In the genomic region with DNA sequence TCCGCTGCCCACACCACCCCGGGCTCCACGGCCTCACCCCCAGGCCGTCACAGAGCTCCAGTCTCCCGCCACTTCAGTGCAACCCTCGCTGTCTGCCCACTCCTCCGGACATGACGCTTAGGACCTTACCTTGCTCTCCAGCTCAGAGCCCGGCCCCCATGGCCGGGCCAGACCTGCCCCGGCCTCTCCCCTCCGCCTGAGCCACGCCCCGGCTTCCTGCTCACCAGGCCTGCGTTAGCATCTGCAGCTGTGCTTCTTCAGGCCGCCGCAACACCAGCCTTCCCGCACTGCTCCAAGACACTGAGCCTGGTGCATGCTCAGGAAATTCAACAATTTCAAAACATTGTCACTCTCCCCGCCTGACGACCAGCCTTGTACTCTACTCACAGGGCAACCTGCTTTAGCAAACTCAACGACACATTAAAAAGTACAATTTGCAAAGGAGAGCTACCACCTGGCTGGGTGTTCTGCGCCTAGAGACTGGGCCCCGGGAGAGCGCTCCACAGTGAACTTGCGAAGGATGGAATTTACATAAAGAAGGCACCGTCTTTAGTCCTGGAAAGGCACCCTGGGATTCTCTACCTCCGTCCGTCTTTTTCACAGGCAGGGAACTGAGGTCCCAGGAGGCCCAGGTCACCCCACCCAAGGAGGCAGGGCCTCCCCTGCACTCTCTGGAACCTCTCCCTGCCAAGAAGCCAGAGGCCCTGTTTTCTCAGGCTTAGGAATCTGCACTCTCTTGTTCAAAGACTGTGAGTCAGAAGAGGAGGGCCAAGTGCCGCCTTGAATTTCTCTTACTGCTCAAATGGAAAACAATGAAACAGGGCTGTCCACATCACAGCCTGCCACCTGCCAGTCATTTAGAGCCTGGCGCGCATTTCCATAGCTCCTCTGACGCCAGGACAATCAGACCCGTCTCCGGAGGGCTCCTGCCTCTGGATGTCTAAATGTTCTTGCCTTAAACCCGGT, we compare ENCODE assay signal across 16 cellular contexts. TPM values are rescaled to one million over a fixed set of nuclear protein-coding genes. Genes with fewer than 3 reads are reported as not detected.
DNase-seq lines count a peak whose midpoint lies in the region; ATAC-seq and TF ChIP-seq lines count a peak whose summit lies in the region.
"Had no signal": no experiment of that assay in that cellular context is flagged by ENCODE, and none has a peak within 500 bp of the region (broad histone marks: within the 10 kb centered on the region; RNA-seq: fewer than 3 reads in every experiment).

No MANE protein-coding gene starts in this region.

- DNase-seq in cardiac muscle cell (ENCODE audit: low read depth in 1 of 2, low spot score in 1 of 2) (peak; percentile 1 to 15), Right ventricle myocardium superior (no peak), left lung (no peak), aorta (no peak), omental fat pad (ENCODE audit: low spot score) (no peak), coronary artery (ENCODE audit: low spot score) (no peak)
- DNase-seq: activated CD4-positive, alpha-beta T cell treated with anti-CD3 and anti-CD28 coated beads for 4 hours; effector memory CD4-positive, alpha-beta T cell; GDM1; heart right ventricle; KBM-7; spleen; T-helper 17 cell had no signal

- no peak overlapping the region for H3K27ac ChIP-seq in cardiac muscle cell
- peak overlapping the region; percentile 8 to 56 for H3K27ac ChIP-seq in esophagus (ENCODE audit: low read depth in 2 of 2, low read length in 1 of 2)
- no peak overlapping the region for H3K27ac ChIP-seq in left lung
- no peak overlapping the region for H3K27ac ChIP-seq in aorta (ENCODE audit: low read depth in 1 of 2, low read length in 2 of 2)
- no peak overlapping the region for H3K27ac ChIP-seq in coronary artery
- H3K27ac ChIP-seq: adrenal gland, heart right ventricle, spleen had no signal

- 65 to 73% methylated on average over 35 of the region's 35 CpGs for WGBS in esophagus, 2 donors
- 80 to 82% methylated on average over 35 of the region's 35 CpGs for WGBS in aorta, 2 donors

- intact Hi-C loops in Right ventricle myocardium superior (cut with DNase I) (no loop called here), left lung (cut with DNase I) (no loop called here), aorta (cut with DNase I) (no loop called here)

- H3K27me3 ChIP-seq in cardiac muscle cell, result no peaks in the 10 kb centered on the region
- no peaks in the 10 kb centered on the region for H3K27me3 ChIP-seq in esophagus (ENCODE audit: control insufficient read depth in 1 of 2, insufficient read depth in 2 of 2, low read length in 2 of 2)
- H3K27me3 ChIP-seq in left lung, result no peaks in the 10 kb centered on the region
- H3K27me3 ChIP-seq in aorta (ENCODE audit: control insufficient read depth in 1 of 2, insufficient read depth in 2 of 2, low read length in 1 of 2), result no peaks in the 10 kb centered on the region
- H3K27me3 ChIP-seq: adrenal gland, heart right ventricle, spleen had no signal

- H3K9me3 ChIP-seq in cardiac muscle cell (ENCODE audit: low read depth), result no peaks in the 10 kb centered on the region
- no peaks in the 10 kb centered on the region for H3K9me3 ChIP-seq in esophagus (ENCODE audit: control insufficient read depth in 2 of 2, insufficient read depth in 1 of 2, low read depth in 1 of 2, low read length in 1 of 2)
- H3K9me3 ChIP-seq in left lung, result peaks cover 0 to 14% of the 10 kb centered on the region in 2 donors
- no peaks in the 10 kb centered on the region for H3K9me3 ChIP-seq in aorta (ENCODE audit: control insufficient read depth, low read length)
- H3K9me3 ChIP-seq: adrenal gland had no signal

- H3K36me3 ChIP-seq in cardiac muscle cell (peaks cover 2% of the 10 kb centered on the region), esophagus (ENCODE audit: control insufficient read depth in 2 of 2, insufficient read depth in 2 of 2, low read length in 1 of 2) (peaks cover 0 to 2% of the 10 kb centered on the region in 2 donors), left lung (peaks cover 0 to 83% of the 10 kb centered on the region in 2 donors), aorta (ENCODE audit: control insufficient read depth in 1 of 2, insufficient read depth in 2 of 2, low read length in 1 of 2) (peaks cover 0 to 2% of the 10 kb centered on the region in 2 donors)

- TF ChIP-seq CTCF in cardiac muscle cell (IDR thresholded peaks at IDR 0.05; ENCODE audit: low read depth, low read length) (no peak), left lung (IDR thresholded peaks at IDR 0.05) (no peak), omental fat pad (IDR thresholded peaks at IDR 0.05) (no peak), coronary artery (IDR thresholded peaks at IDR 0.05) (no peak)

- H3K4me1 ChIP-seq in cardiac muscle cell (ENCODE audit: low read depth) (no peaks in the 10 kb centered on the region), esophagus (ENCODE audit: control insufficient read depth in 2 of 2, insufficient read depth in 2 of 2, low read length in 1 of 2) (peaks cover 5% of the 10 kb centered on the region in 2 donors), left lung (no peaks in the 10 kb centered on the region), aorta (ENCODE audit: control insufficient read depth in 1 of 2, insufficient read depth in 2 of 2, low read length in 2 of 2) (no peaks in the 10 kb centered on the region)
- H3K4me1 ChIP-seq: adrenal gland, heart right ventricle, spleen had no signal

- no peak for ATAC-seq in Right ventricle myocardium superior (ENCODE audit: poor library complexity)
- ATAC-seq in left lung, result peak; percentile 23
- ATAC-seq in aorta (ENCODE audit: low FRiP score), result peak; percentile 11
- no peak for ATAC-seq in omental fat pad (ENCODE audit: low FRiP score)
- ATAC-seq in HG03571 (IDR thresholded peaks at IDR 0.05; ENCODE audit: unreplicated experiment), result no peak
- ATAC-seq: T-helper 17 cell had no signal

- H3K4me3 ChIP-seq in cardiac muscle cell (no peak overlapping the region), esophagus (ENCODE audit: low read depth in 1 of 2, low read length in 2 of 2) (no peak overlapping the region), left lung (no peak overlapping the region), aorta (ENCODE audit: low read length in 2 of 2) (no peak overlapping the region), coronary artery (no peak overlapping the region)
- H3K4me3 ChIP-seq: adrenal gland, heart right ventricle, spleen had no signal

RNA-seq across cellular contexts. Expression of gene STX2, which starts 51.3 kb away (rescaled TPM):
- total RNA-seq in cardiac muscle cell (15.9 and 19.0 TPM in 2 replicates), Right ventricle myocardium superior (11.4 TPM), left lung (10 to 100 TPM; 18.1 to 24.9 TPM), aorta (10 to 100 TPM; 30.4 to 31.5 TPM), omental fat pad (10 to 100 TPM; 30.6 to 37.6 (median 33.5) TPM)
- polyA plus RNA-seq in cardiac muscle cell (20.8 and 23.7 TPM in 2 replicates), esophagus (1 to 10 TPM; 3.1 to 3.5 TPM), aorta (10 to 100 TPM; 15.8 to 21.0 TPM)

Comparison
In these comparisons a context has a peak if more than half of its experiments do, and no peak if none do; other contexts are left out.
1. DNase-seq: peak in cardiac muscle cell (2 of 2); none in Right ventricle myocardium superior (single experiment), left lung (0 of 2), aorta (0 of 2), omental fat pad (single experiment) and coronary artery (single experiment).
2. H3K27ac ChIP-seq: peak in esophagus (2 of 2); none in cardiac muscle cell (single experiment), left lung (0 of 2), aorta (0 of 2) and coronary artery (0 of 2).
3. ATAC-seq: peak in left lung (single experiment) and aorta (single experiment); none in Right ventricle myocardium superior (single experiment), omental fat pad (single experiment) and HG03571 (single experiment).